In the genomic region with DNA sequence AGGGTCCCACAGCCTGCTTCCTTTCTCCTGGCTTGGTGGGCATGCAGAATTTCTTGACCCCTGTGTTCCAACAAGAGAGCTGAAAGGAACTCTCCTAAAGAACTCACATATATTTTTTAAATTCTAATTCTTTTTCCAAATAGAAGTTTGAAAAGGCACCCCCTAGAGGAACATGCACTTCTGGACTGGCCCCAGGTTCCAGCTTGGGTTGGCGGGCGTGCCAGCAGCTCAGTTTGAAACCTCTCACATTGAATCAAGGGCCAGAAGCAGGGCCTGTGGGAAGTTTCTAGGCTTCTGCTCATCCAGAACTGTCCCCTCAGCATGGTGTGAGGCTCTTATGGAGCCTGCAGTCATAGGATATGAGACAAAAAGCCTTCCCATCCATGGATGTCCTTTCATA, we compare ENCODE assay signal across 1 cellular context.
TF ChIP-seq lines count a peak whose summit lies in the region.

No MANE protein-coding gene starts in this region.

TF ChIP-seq in WTC11, 78 proteins besides CTCF, POLR2A, EP300 and RAD21 (continued from another document):
- TF ChIP-seq, protein P1, sequence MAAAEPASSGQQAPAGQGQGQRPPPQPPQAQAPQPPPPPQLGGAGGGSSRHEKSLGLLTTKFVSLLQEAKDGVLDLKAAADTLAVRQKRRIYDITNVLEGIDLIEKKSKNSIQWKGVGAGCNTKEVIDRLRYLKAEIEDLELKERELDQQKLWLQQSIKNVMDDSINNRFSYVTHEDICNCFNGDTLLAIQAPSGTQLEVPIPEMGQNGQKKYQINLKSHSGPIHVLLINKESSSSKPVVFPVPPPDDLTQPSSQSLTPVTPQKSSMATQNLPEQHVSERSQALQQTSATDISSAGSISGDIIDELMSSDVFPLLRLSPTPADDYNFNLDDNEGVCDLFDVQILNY (CRISPR knock-in tag; IDR thresholded peaks at IDR 0.05) = no peak
- TF ChIP-seq ELF4 (CRISPR knock-in tag; IDR thresholded peaks at IDR 0.05; ENCODE audit: low read depth) (no peak), JAZF1 (CRISPR knock-in tag; IDR thresholded peaks at IDR 0.05) (no peak), FOXK1 (CRISPR knock-in tag; IDR thresholded peaks at IDR 0.05) (no peak), IRF2 (CRISPR knock-in tag; IDR thresholded peaks at IDR 0.05; ENCODE audit: borderline replicate concordance, low read depth) (no peak), CBFB (CRISPR knock-in tag; IDR thresholded peaks at IDR 0.05; ENCODE audit: low read depth) (no peak), RORB (CRISPR knock-in tag; IDR thresholded peaks at IDR 0.05) (no peak), TEAD4 (CRISPR knock-in tag; IDR thresholded peaks at IDR 0.05) (no peak)
- TF ChIP-seq, protein P2, sequence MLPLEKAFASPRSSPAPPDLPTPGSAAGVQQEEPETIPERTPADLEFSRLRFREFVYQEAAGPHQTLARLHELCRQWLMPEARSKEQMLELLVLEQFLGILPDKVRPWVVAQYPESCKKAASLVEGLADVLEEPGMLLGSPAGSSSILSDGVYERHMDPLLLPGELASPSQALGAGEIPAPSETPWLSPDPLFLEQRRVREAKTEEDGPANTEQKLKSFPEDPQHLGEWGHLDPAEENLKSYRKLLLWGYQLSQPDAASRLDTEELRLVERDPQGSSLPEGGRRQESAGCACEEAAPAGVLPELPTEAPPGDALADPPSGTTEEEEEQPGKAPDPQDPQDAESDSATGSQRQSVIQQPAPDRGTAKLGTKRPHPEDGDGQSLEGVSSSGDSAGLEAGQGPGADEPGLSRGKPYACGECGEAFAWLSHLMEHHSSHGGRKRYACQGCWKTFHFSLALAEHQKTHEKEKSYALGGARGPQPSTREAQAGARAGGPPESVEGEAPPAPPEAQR (CRISPR knock-in tag; IDR thresholded peaks at IDR 0.05) = no peak
- TF ChIP-seq, protein P3, sequence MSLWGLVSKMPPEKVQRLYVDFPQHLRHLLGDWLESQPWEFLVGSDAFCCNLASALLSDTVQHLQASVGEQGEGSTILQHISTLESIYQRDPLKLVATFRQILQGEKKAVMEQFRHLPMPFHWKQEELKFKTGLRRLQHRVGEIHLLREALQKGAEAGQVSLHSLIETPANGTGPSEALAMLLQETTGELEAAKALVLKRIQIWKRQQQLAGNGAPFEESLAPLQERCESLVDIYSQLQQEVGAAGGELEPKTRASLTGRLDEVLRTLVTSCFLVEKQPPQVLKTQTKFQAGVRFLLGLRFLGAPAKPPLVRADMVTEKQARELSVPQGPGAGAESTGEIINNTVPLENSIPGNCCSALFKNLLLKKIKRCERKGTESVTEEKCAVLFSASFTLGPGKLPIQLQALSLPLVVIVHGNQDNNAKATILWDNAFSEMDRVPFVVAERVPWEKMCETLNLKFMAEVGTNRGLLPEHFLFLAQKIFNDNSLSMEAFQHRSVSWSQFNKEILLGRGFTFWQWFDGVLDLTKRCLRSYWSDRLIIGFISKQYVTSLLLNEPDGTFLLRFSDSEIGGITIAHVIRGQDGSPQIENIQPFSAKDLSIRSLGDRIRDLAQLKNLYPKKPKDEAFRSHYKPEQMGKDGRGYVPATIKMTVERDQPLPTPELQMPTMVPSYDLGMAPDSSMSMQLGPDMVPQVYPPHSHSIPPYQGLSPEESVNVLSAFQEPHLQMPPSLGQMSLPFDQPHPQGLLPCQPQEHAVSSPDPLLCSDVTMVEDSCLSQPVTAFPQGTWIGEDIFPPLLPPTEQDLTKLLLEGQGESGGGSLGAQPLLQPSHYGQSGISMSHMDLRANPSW (CRISPR knock-in tag; conservative IDR thresholded peaks at IDR 0.05; ENCODE audit: low read depth) = no peak
- TF ChIP-seq, protein P4, sequence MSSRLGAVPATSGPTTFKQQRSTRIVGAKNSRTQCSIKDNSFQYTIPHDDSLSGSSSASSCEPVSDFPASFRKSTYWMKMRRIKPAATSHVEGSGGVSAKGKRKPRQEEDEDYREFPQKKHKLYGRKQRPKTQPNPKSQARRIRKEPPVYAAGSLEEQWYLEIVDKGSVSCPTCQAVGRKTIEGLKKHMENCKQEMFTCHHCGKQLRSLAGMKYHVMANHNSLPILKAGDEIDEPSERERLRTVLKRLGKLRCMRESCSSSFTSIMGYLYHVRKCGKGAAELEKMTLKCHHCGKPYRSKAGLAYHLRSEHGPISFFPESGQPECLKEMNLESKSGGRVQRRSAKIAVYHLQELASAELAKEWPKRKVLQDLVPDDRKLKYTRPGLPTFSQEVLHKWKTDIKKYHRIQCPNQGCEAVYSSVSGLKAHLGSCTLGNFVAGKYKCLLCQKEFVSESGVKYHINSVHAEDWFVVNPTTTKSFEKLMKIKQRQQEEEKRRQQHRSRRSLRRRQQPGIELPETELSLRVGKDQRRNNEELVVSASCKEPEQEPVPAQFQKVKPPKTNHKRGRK (CRISPR knock-in tag; IDR thresholded peaks at IDR 0.05; ENCODE audit: borderline replicate concordance) = no peak
